ENCODE assay signal across 17 cellular contexts in genomic region chr10:35542303-35542702, GRCh38.
DNase-seq lines count a peak whose midpoint lies in the region; ATAC-seq lines count a peak whose summit lies in the region.
"Had no signal": no experiment of that assay in that cellular context is flagged by ENCODE, and none has a peak within 500 bp of the region (broad histone marks: within the 10 kb centered on the region; RNA-seq: fewer than 3 reads in every experiment).

No MANE protein-coding gene starts in this region.

- H3K27me3 Mint-ChIP-seq in activated CD4-positive, alpha-beta T cell treated with anti-CD3 and anti-CD28 coated beads for 36 hours = no peaks in the 10 kb centered on the region
- no peaks in the 10 kb centered on the region for H3K27me3 Mint-ChIP-seq in activated T-cell treated with anti-CD3 and anti-CD28 coated beads, Interleukin-2, amount 50 U/mL, for 72 hours (ENCODE audit: low read depth)
- no peaks in the 10 kb centered on the region for H3K27me3 Mint-ChIP-seq in activated T-helper 2 cell treated with anti-CD3 and anti-CD28 coated beads, Interferon-gamma antibody, Interleukin-2, Interleukin-4, amounts not matched to agents 10 μg/mL and 5 μg/mL and 100 μg/mL, durations not matched to agents 14 hours and 24 hours and 36 hours (ENCODE audit: low read depth)
- no peaks in the 10 kb centered on the region for H3K27me3 Mint-ChIP-seq in stimulated activated naive CD8-positive, alpha-beta T cell treated with anti-CD3 and anti-CD28 coated beads, Interleukin-15, amount 100 ng/mL, for 72 hours

- CTCF ChIA-PET in activated CD4-positive, alpha-beta T cell treated with anti-CD3 and anti-CD28 coated beads for 36 hours (lab: Charles Lee) = no interaction called here

- DNase-seq in activated CD4-positive, alpha-beta T cell treated with anti-CD3 and anti-CD28 coated beads for 36 hours = peak; percentile 24
- DNase-seq in activated CD4-positive, alpha-beta T cell treated with anti-CD3 and anti-CD28 coated beads for 4 hours = no peak
- DNase-seq in activated T-cell treated with anti-CD3 and anti-CD28 coated beads, Interleukin-2, amount 50 U/mL, for 72 hours = peak; percentile 50 to 55
- no peak for DNase-seq in activated T-cell treated with anti-CD3 and anti-CD28 coated beads, Interleukin-2, amount 50 U/mL, for 48 hours
- DNase-seq in activated T-helper 2 cell treated with anti-CD3 and anti-CD28 coated beads, Interferon-gamma antibody, Interleukin-2, Interleukin-4, amounts not matched to agents 10 μg/mL and 5 μg/mL and 100 μg/mL, durations not matched to agents 14 hours and 24 hours and 36 hours (ENCODE audit: low spot score) = no peak
- DNase-seq in stimulated activated naive CD8-positive, alpha-beta T cell treated with anti-CD3 and anti-CD28 coated beads, Interleukin-15, amount 100 ng/mL, for 72 hours = peak; percentile 17 to 49
- DNase-seq in hippocampal formation (lab: John Stamatoyannopoulos, UW) = no peak
- DNase-seq in SW480 (ENCODE audit: low spot score) = no peak
- DNase-seq: AML-193, GOT3, IMR-90, NCI-H1417, NCI-H187, NCI-H2227 treated with DMSO at 0.1 percent for 48 hours, NCI-H524 treated with DMSO at 0.1 percent for 48 hours, RPMI8226 had no signal

- peaks cover 33% of the 10 kb centered on the region for H3K36me3 Mint-ChIP-seq in activated CD4-positive, alpha-beta T cell treated with anti-CD3 and anti-CD28 coated beads for 36 hours (ENCODE audit: low read depth)
- H3K36me3 Mint-ChIP-seq in activated T-cell treated with anti-CD3 and anti-CD28 coated beads, Interleukin-2, amount 50 U/mL, for 72 hours (ENCODE audit: insufficient read depth in 2 of 2) = peaks cover 19 to 29% of the 10 kb centered on the region in 2 donors
- peaks cover 47% of the 10 kb centered on the region for H3K36me3 Mint-ChIP-seq in activated T-helper 2 cell treated with anti-CD3 and anti-CD28 coated beads, Interferon-gamma antibody, Interleukin-2, Interleukin-4, amounts not matched to agents 10 μg/mL and 5 μg/mL and 100 μg/mL, durations not matched to agents 14 hours and 24 hours and 36 hours (ENCODE audit: low read depth)

- POLR2A ChIA-PET in activated CD4-positive, alpha-beta T cell treated with anti-CD3 and anti-CD28 coated beads for 36 hours (lab: Charles Lee) = no interaction called here

- H3K4me1 Mint-ChIP-seq in activated CD4-positive, alpha-beta T cell treated with anti-CD3 and anti-CD28 coated beads for 36 hours = peaks cover 28% of the 10 kb centered on the region
- peaks cover 43% of the 10 kb centered on the region for H3K4me1 Mint-ChIP-seq in activated T-cell treated with anti-CD3 and anti-CD28 coated beads, Interleukin-2, amount 50 U/mL, for 72 hours (ENCODE audit: low read depth)
- peaks cover 28% of the 10 kb centered on the region for H3K4me1 Mint-ChIP-seq in activated T-helper 2 cell treated with anti-CD3 and anti-CD28 coated beads, Interferon-gamma antibody, Interleukin-2, Interleukin-4, amounts not matched to agents 10 μg/mL and 5 μg/mL and 100 μg/mL, durations not matched to agents 14 hours and 24 hours and 36 hours (ENCODE audit: low read depth)
- H3K4me1 Mint-ChIP-seq in stimulated activated naive CD8-positive, alpha-beta T cell treated with anti-CD3 and anti-CD28 coated beads, Interleukin-15, amount 100 ng/mL, for 72 hours = peaks cover 29% of the 10 kb centered on the region

- H3K4me3 Mint-ChIP-seq in activated CD4-positive, alpha-beta T cell treated with anti-CD3 and anti-CD28 coated beads for 36 hours = no peak overlapping the region
- H3K4me3 Mint-ChIP-seq in activated T-cell treated with anti-CD3 and anti-CD28 coated beads, Interleukin-2, amount 50 U/mL, for 72 hours = peak overlapping the region; percentile 67 to 92
- no peak overlapping the region for H3K4me3 Mint-ChIP-seq in activated T-helper 2 cell treated with anti-CD3 and anti-CD28 coated beads, Interferon-gamma antibody, Interleukin-2, Interleukin-4, amounts not matched to agents 10 μg/mL and 5 μg/mL and 100 μg/mL, durations not matched to agents 14 hours and 24 hours and 36 hours (ENCODE audit: low read depth)
- peak overlapping the region; percentile 45 to 46 for H3K4me3 Mint-ChIP-seq in stimulated activated naive CD8-positive, alpha-beta T cell treated with anti-CD3 and anti-CD28 coated beads, Interleukin-15, amount 100 ng/mL, for 72 hours

- H3K9me3 Mint-ChIP-seq in activated CD4-positive, alpha-beta T cell treated with anti-CD3 and anti-CD28 coated beads for 36 hours (ENCODE audit: low read depth) = no peaks in the 10 kb centered on the region
- peaks cover 3 to 8% of the 10 kb centered on the region in 2 donors for H3K9me3 Mint-ChIP-seq in activated T-cell treated with anti-CD3 and anti-CD28 coated beads, Interleukin-2, amount 50 U/mL, for 72 hours
- peaks cover 26% of the 10 kb centered on the region for H3K9me3 Mint-ChIP-seq in activated T-helper 2 cell treated with anti-CD3 and anti-CD28 coated beads, Interferon-gamma antibody, Interleukin-2, Interleukin-4, amounts not matched to agents 10 μg/mL and 5 μg/mL and 100 μg/mL, durations not matched to agents 14 hours and 24 hours and 36 hours
- peaks cover 20 to 31% of the 10 kb centered on the region in 2 donors for H3K9me3 Mint-ChIP-seq in stimulated activated naive CD8-positive, alpha-beta T cell treated with anti-CD3 and anti-CD28 coated beads, Interleukin-15, amount 100 ng/mL, for 72 hours

- peak overlapping the region; percentile 70 for H3K27ac Mint-ChIP-seq in activated CD4-positive, alpha-beta T cell treated with anti-CD3 and anti-CD28 coated beads for 36 hours
- peak overlapping the region; percentile 99 for H3K27ac Mint-ChIP-seq in activated T-cell treated with anti-CD3 and anti-CD28 coated beads, Interleukin-2, amount 50 U/mL, for 72 hours
- peak overlapping the region; percentile 63 for H3K27ac Mint-ChIP-seq in activated T-helper 2 cell treated with anti-CD3 and anti-CD28 coated beads, Interferon-gamma antibody, Interleukin-2, Interleukin-4, amounts not matched to agents 10 μg/mL and 5 μg/mL and 100 μg/mL, durations not matched to agents 14 hours and 24 hours and 36 hours
- H3K27ac Mint-ChIP-seq in stimulated activated naive CD8-positive, alpha-beta T cell treated with anti-CD3 and anti-CD28 coated beads, Interleukin-15, amount 100 ng/mL, for 72 hours = peak overlapping the region; percentile 76 to 92

- intact Hi-C loops in activated CD4-positive, alpha-beta T cell treated with anti-CD3 and anti-CD28 coated beads for 36 hours (cut with DNase I, micrococcal nuclease) = loop anchor here in 1 of 2 experiments (5.0 kb wide), 1 partner anchor 200 kb away; no protein-coding TSS in a partner anchor
- intact Hi-C loops in activated T-helper 2 cell treated with anti-CD3 and anti-CD28 coated beads, Interferon-gamma antibody, Interleukin-2, Interleukin-4, amounts not matched to agents 10 μg/mL and 5 μg/mL and 100 μg/mL, durations not matched to agents 14 hours and 24 hours and 36 hours (cut with micrococcal nuclease) = loop anchor here (10.0 kb wide), 1 partner anchor 198 kb away; no protein-coding TSS in a partner anchor

- peak; percentile 92 for ATAC-seq in activated CD4-positive, alpha-beta T cell treated with anti-CD3 and anti-CD28 coated beads for 36 hours
- peak; percentile 98 for ATAC-seq in activated T-cell treated with anti-CD3 and anti-CD28 coated beads, Interleukin-2, amount 50 U/mL, for 72 hours (replicated peaks in 1 of 2)
- peak; percentile 97 for ATAC-seq in stimulated activated naive CD8-positive, alpha-beta T cell treated with anti-CD3 and anti-CD28 coated beads, Interleukin-15, amount 100 ng/mL, for 72 hours
- ATAC-seq: HCT116 had no signal

Comparison
In these comparisons a context has a peak if more than half of its experiments do, and no peak if none do; other contexts are left out.
1. DNase-seq: peak in activated CD4-positive, alpha-beta T cell treated with anti-CD3 and anti-CD28 coated beads for 36 hours (single experiment), activated T-cell treated with anti-CD3 and anti-CD28 coated beads, Interleukin-2, amount 50 U/mL, for 72 hours (2 of 2) and stimulated activated naive CD8-positive, alpha-beta T cell treated with anti-CD3 and anti-CD28 coated beads, Interleukin-15, amount 100 ng/mL, for 72 hours (2 of 2); none in activated CD4-positive, alpha-beta T cell treated with anti-CD3 and anti-CD28 coated beads for 4 hours (0 of 2), activated T-cell treated with anti-CD3 and anti-CD28 coated beads, Interleukin-2, amount 50 U/mL, for 48 hours (0 of 2), activated T-helper 2 cell treated with anti-CD3 and anti-CD28 coated beads, Interferon-gamma antibody, Interleukin-2, Interleukin-4, amounts not matched to agents 10 μg/mL and 5 μg/mL and 100 μg/mL, durations not matched to agents 14 hours and 24 hours and 36 hours (single experiment), hippocampal formation (0 of 2) and SW480 (single experiment).
2. H3K4me3 Mint-ChIP-seq: peak in activated T-cell treated with anti-CD3 and anti-CD28 coated beads, Interleukin-2, amount 50 U/mL, for 72 hours (2 of 2) and stimulated activated naive CD8-positive, alpha-beta T cell treated with anti-CD3 and anti-CD28 coated beads, Interleukin-15, amount 100 ng/mL, for 72 hours (2 of 2); none in activated CD4-positive, alpha-beta T cell treated with anti-CD3 and anti-CD28 coated beads for 36 hours (single experiment) and activated T-helper 2 cell treated with anti-CD3 and anti-CD28 coated beads, Interferon-gamma antibody, Interleukin-2, Interleukin-4, amounts not matched to agents 10 μg/mL and 5 μg/mL and 100 μg/mL, durations not matched to agents 14 hours and 24 hours and 36 hours (single experiment).
3. Peak in every context shown above with its lines, with median percentiles within 50 percentile points of each other: ATAC-seq and H3K27ac Mint-ChIP-seq.